In genomic region chrX:120560842-120561633, GRCh38 we compare ENCODE assay signal across 8 cellular contexts. TPM values are rescaled to one million over a fixed set of nuclear protein-coding genes. Genes with fewer than 3 reads are reported as not detected.
DNase-seq lines count a peak whose midpoint lies in the region; TF ChIP-seq lines count a peak whose summit lies in the region.

Gene CUL4B (minus strand): TSS chrX:120560962. CDS start chrX:120560638, 324 bp downstream.

- H2AK5ac ChIP-seq in neuronal stem cell (ENCODE audit: low read depth, low read length), result no peak within 1 kb of the TSS

- H3K18ac ChIP-seq in neuronal stem cell (ENCODE audit: low read length), result peak within 1 kb of the TSS; percentile 96

- in situ Hi-C loops in SK-MEL-5 (cut with HindIII; ENCODE audit: low pct_unique_long_range_greater_than_20kb, low sequenced_read_pairs), result no loop called here

- H3K27ac ChIP-seq in neuronal stem cell (replicated peaks; ENCODE audit: low read length) (peak within 1 kb of the TSS; percentile 98), subcutaneous abdominal adipose tissue (ENCODE audit: low read depth, low read length) (peak within 1 kb of the TSS; percentile 88)

- no CpG with 5 or more reads among the region's 54 CpGs for WGBS in neuronal stem cell (ENCODE audit: extremely low coverage in 2 of 2, insufficient read length in 2 of 2, insufficient replicate concordance in 1 of 2), 2 donors

- H2BK15ac ChIP-seq in neuronal stem cell (ENCODE audit: low read length), result peak within 1 kb of the TSS; percentile 11

- H3K9ac ChIP-seq in neuronal stem cell (ENCODE audit: low read depth, low read length, poor library complexity) (peak within 1 kb of the TSS; percentile 81), subcutaneous abdominal adipose tissue (ENCODE audit: low read length in 5 of 5) (peak within 1 kb of the TSS; percentile 64 to 85 (median 71))

- POLR2A ChIA-PET in HEK293T (lab: Yijun Ruan, JAX), result interaction anchor here (1.0 to 2.8 kb wide), 7 partner anchors 8 to 669 kb away, joined by 3 to 46 read pairs (median 4); partner anchors contain the start of genes C1GALT1C1 and MCTS1

- no peak within 1 kb of the TSS for H2BK120ac ChIP-seq in neuronal stem cell (ENCODE audit: low read depth, low read length)

- CTCF ChIA-PET in HEK293T (lab: Yijun Ruan, JAX), result no interaction called here

- H4K91ac ChIP-seq in neuronal stem cell (ENCODE audit: low read depth, low read length, poor library complexity), result no peak within 1 kb of the TSS

- H3K27me3 ChIP-seq in neuronal stem cell (ENCODE audit: control insufficient read depth in 3 of 3, insufficient read depth in 3 of 3, low read depth in 1 of 3, low read length in 3 of 3), result no peaks in the 10 kb centered on the region
- no peaks in the 10 kb centered on the region for H3K27me3 ChIP-seq in subcutaneous abdominal adipose tissue (ENCODE audit: control insufficient read depth in 5 of 5, insufficient read depth in 4 of 5, low read length in 5 of 5)

- peak within 1 kb of the TSS; percentile 38 for H3K14ac ChIP-seq in neuronal stem cell (ENCODE audit: low read length)

- H3K23ac ChIP-seq in neuronal stem cell (ENCODE audit: low read depth, low read length, poor library complexity), result no peak within 1 kb of the TSS

- H3K36me3 ChIP-seq in neuronal stem cell (replicated peaks in 1 of 2; ENCODE audit: control insufficient read depth in 2 of 2, insufficient read depth in 2 of 2, low read length in 2 of 2) (peaks cover 0 to 17% of the 10 kb centered on the region in 2 donors), subcutaneous abdominal adipose tissue (ENCODE audit: control insufficient read depth in 5 of 5, insufficient read depth in 5 of 5, low read length in 5 of 5) (peaks cover 0 to 5% (median 0%) of the 10 kb centered on the region in 5 donors)

- no peaks in the 10 kb centered on the region for H3K79me1 ChIP-seq in neuronal stem cell (ENCODE audit: low read depth, low read length)

- H3K4me3 ChIP-seq in neuronal stem cell (ENCODE audit: low read length in 2 of 2) (peak within 1 kb of the TSS; percentile 68 to 91), subcutaneous abdominal adipose tissue (ENCODE audit: low read depth in 1 of 5, low read length in 5 of 5) (peak within 1 kb of the TSS; percentile 81 to 92 (median 83))

- H3K4ac ChIP-seq in neuronal stem cell (ENCODE audit: low read length), result no peak within 1 kb of the TSS

- peak within 1 kb of the TSS; percentile 35 for H2BK5ac ChIP-seq in neuronal stem cell (ENCODE audit: low read length)

- DNase-seq in GF-D8 (lab: John Stamatoyannopoulos, UW) (peak; percentile 70), HEK293T (ENCODE audit: extremely low spot score) (peak; percentile 82), MV-4-11 (lab: John Stamatoyannopoulos, UW) (peak; percentile 89), SK-MEL-5 (ENCODE audit: low read depth, low spot score) (peak; percentile 94), foreskin melanocyte (peak; percentile 91), neuronal stem cell (ENCODE audit: low spot score) (peak; percentile 89)
- DNase-seq in activated naive CD4-positive, alpha-beta T cell treated with Interleukin-2 at 50 U/mL for 16 hours, result peak; percentile 92

- no peak within 1 kb of the TSS for H2BK12ac ChIP-seq in neuronal stem cell (ENCODE audit: low read length)

- H2AFZ ChIP-seq in neuronal stem cell (ENCODE audit: low read length), result peak within 1 kb of the TSS; percentile 70

- peaks cover 0 to 7% of the 10 kb centered on the region in 2 donors for H3K4me1 ChIP-seq in neuronal stem cell (ENCODE audit: control insufficient read depth in 2 of 2, insufficient read depth in 1 of 2, low read depth in 1 of 2, low read length in 2 of 2)
- peaks cover 0 to 24% (median 12%) of the 10 kb centered on the region in 5 donors for H3K4me1 ChIP-seq in subcutaneous abdominal adipose tissue (ENCODE audit: control insufficient read depth in 5 of 5, insufficient read depth in 5 of 5, low read length in 5 of 5)

- H3K9me3 ChIP-seq in neuronal stem cell (replicated peaks in 1 of 2; ENCODE audit: control insufficient read depth in 2 of 2, insufficient read depth in 1 of 2, low read depth in 1 of 2, low read length in 2 of 2), result no peaks in the 10 kb centered on the region
- H3K9me3 ChIP-seq in subcutaneous abdominal adipose tissue (ENCODE audit: control insufficient read depth in 5 of 5, low read length in 5 of 5), result no peaks in the 10 kb centered on the region

- H4K8ac ChIP-seq in neuronal stem cell (ENCODE audit: low read depth, low read length), result no peak within 1 kb of the TSS

- H3K4me2 ChIP-seq in neuronal stem cell (ENCODE audit: insufficient read depth, low read length, poor library complexity, severe bottlenecking), result peak within 1 kb of the TSS; percentile 54

TF ChIP-seq in HEK293T, 16 proteins besides CTCF, POLR2A, EP300 and RAD21:
- peak; percentile 75; the same call in 1 of the 2 replicates for TF ChIP-seq FOXM1 (IDR thresholded peaks at IDR 0.05; ENCODE audit: borderline replicate concordance)
- TF ChIP-seq LEF1 (IDR thresholded peaks at IDR 0.05; ENCODE audit: borderline replicate concordance), result no peak
- TF ChIP-seq FOXA1 (IDR thresholded peaks at IDR 0.05), result no peak
- TF ChIP-seq SUZ12 (IDR thresholded peaks at IDR 0.05), result no peak
- TF ChIP-seq SP1 (IDR thresholded peaks at IDR 0.05), result no peak
- peak; percentile 87; the same call in 1 of the 2 replicates for TF ChIP-seq FOXK2 (IDR thresholded peaks at IDR 0.05)
- no peak for TF ChIP-seq HDGF (IDR thresholded peaks at IDR 0.05; ENCODE audit: borderline replicate concordance)
- TF ChIP-seq BHLHE40 (IDR thresholded peaks at IDR 0.05; ENCODE audit: borderline replicate concordance), result no peak
- peak; percentile 69 for TF ChIP-seq L3MBTL2 (conservative IDR thresholded peaks at IDR 0.05)
- TF ChIP-seq ELF4 (IDR thresholded peaks at IDR 0.05), result peak; percentile 58
TF ChIP-seq in HEK293T: peak in this region for 4.

RNA-seq across cellular contexts. Expression of gene CUL4B, which starts in this region (rescaled TPM):
- 25.3 and 26.6 TPM in 2 replicates for total RNA-seq in SK-MEL-5 (2014; rRNA removed; shearing (Covaris generic))
- 29.3 and 38.2 TPM in 2 replicates for polyA plus RNA-seq in SK-MEL-5 (2015; cell fraction: cytosol; rRNA removed)
- polyA plus RNA-seq in SK-MEL-5 (2015; cell fraction: nucleus; rRNA removed), result 98.8 and 106 TPM in 2 replicates
- polyA plus RNA-seq in neuronal stem cell (2013, experiment 1 of 2), result 38.6 TPM
- 39.7 TPM for polyA plus RNA-seq in neuronal stem cell (2013, experiment 2 of 2)

Comparison
In these comparisons a context has a peak if more than half of its experiments do, and no peak if none do; other contexts are left out.
1. Peak in every context shown above with its lines: DNase-seq, H3K4me3 ChIP-seq and H3K27ac ChIP-seq.